Comparison of ENCODE assay signal across 17 cellular contexts in the genomic region with DNA sequence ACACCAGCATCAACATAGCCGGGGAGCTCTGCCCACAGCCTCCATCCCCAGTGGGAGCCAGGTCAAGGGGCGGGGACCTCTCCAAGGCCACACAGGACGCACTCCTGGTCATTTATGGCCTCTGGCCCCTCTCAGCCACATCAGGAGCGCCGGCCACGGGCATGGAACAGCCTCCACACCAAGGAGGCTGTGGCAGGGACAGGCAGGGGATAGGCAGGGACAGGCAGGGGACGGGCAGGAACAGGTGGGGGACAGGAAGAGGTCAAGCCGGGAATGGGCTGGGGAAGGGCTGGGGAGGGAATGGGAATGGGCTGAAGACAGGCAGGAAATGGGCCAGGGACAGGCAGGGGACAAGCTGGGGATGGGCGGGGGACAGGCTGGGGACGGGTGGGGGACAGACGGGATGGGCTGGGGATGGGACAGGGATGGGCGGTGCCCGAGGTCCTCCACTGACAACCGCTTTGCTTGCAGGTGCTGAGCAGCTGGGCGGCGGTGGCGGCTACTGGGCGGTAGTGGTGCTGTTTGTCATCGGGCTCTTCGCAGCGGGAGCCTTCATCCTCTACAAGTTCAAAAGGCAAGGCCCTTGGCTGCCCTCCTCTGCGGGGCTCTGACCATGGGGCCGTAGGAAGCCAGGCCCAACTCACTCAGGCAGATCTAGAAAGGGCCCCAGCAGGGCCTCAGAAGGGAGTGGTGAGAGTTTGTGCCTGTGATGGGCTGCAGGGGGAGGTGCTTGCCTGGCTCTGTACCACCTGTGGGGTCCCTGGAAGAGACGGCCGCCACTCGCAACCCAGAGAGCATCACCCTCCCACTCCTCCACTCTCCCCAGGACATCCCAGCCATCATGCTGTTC.
A peak's percentile ranks its signal among the peaks of the same experiment; 100 is the strongest.
DNase-seq lines count a peak whose midpoint lies in the region; ATAC-seq and TF ChIP-seq lines count a peak whose summit lies in the region.
"Had no signal": no experiment of that assay in that cellular context is flagged by ENCODE, and none has a peak within 500 bp of the region (broad histone marks: within the 10 kb centered on the region; RNA-seq: fewer than 3 reads in every experiment).

No MANE protein-coding gene starts in this region.

- peak overlapping the region; percentile 9 for H4K8ac ChIP-seq in neuronal stem cell (ENCODE audit: low read depth, low read length)

- no peaks in the 10 kb centered on the region; the same call in 2 of the 3 replicates for H3K4me1 Mint-ChIP-seq in GM23338
- H3K4me1 Mint-ChIP-seq: CD14-positive monocyte had no signal

- no peaks in the 10 kb centered on the region for H4K20me1 ChIP-seq in GM23338 (replicated peaks; ENCODE audit: insufficient read depth)
- no peaks in the 10 kb centered on the region for H4K20me1 ChIP-seq in PC-3 (ENCODE audit: low read length)

- H3K79me2 ChIP-seq in GM23338 (replicated peaks; ENCODE audit: insufficient read depth) (no peaks in the 10 kb centered on the region), PC-3 (ENCODE audit: low read length) (no peaks in the 10 kb centered on the region)

- peak; percentile 11 for DNase-seq in left ventricle myocardium inferior
- no peak for DNase-seq in right atrium auricular region (ENCODE audit: low spot score)
- DNase-seq in GM23338 (ENCODE audit: low spot score), result no peak
- peak; percentile 76 to 78 for DNase-seq in SJCRH30
- DNase-seq in neuronal stem cell (ENCODE audit: low spot score), result no peak
- no peak for DNase-seq in PC-3
- DNase-seq in NCI-H524 treated with DMSO at 0.1 percent for 48 hours (lab: John Stamatoyannopoulos, UW), result no peak
- DNase-seq in activated CD4-positive, alpha-beta T cell treated with anti-CD3 and anti-CD28 coated beads, Interleukin-2, amount 50 U/mL, for 4 hours, result no peak
- DNase-seq: ACHN; BE2C; Calu3; CD4-positive, alpha-beta memory T cell; DND-41; EL; H9 had no signal

- no peak overlapping the region for H3K4me3 ChIP-seq in left ventricle myocardium inferior
- no peak overlapping the region for H3K4me3 ChIP-seq in right atrium auricular region
- H3K4me3 ChIP-seq in GM23338, result no peak overlapping the region
- H3K4me3 ChIP-seq in SJCRH30, result no peak overlapping the region
- H3K4me3 ChIP-seq in neuronal stem cell (ENCODE audit: low read length in 2 of 2), result no peak overlapping the region
- no peak overlapping the region for H3K4me3 ChIP-seq in PC-3 (ENCODE audit: low read length)
- H3K4me3 ChIP-seq: GM12878 had no signal

- H3K27ac ChIP-seq in left ventricle myocardium inferior (replicated peaks) (no peak overlapping the region), right atrium auricular region (no peak overlapping the region), GM23338 (ENCODE audit: low read depth) (no peak overlapping the region), SJCRH30 (no peak overlapping the region), neuronal stem cell (replicated peaks; ENCODE audit: low read length) (no peak overlapping the region), PC-3 (ENCODE audit: low read length) (no peak overlapping the region)

- H2AFZ ChIP-seq in GM23338 (no peak overlapping the region), neuronal stem cell (ENCODE audit: low read length) (no peak overlapping the region), PC-3 (ENCODE audit: low read length) (no peak overlapping the region)

- CTCF ChIA-PET in PC-3 (lab: Charles Lee), result no interaction called here

- no peak overlapping the region for H3K27ac Mint-ChIP-seq in GM23338
- H3K27ac Mint-ChIP-seq: CD14-positive monocyte had no signal

- H3K4me1 ChIP-seq in left ventricle myocardium inferior, result no peaks in the 10 kb centered on the region
- H3K4me1 ChIP-seq in right atrium auricular region, result no peaks in the 10 kb centered on the region
- no peaks in the 10 kb centered on the region for H3K4me1 ChIP-seq in GM23338 (ENCODE audit: insufficient read depth)
- 0 out of 2 replicates have a peak, but pooled peaks cover 5% of the 10 kb centered on the region for H3K4me1 ChIP-seq in SJCRH30
- peaks cover 0 to 3% of the 10 kb centered on the region in 2 donors for H3K4me1 ChIP-seq in neuronal stem cell (ENCODE audit: control insufficient read depth in 2 of 2, insufficient read depth in 1 of 2, low read depth in 1 of 2, low read length in 2 of 2)
- no peaks in the 10 kb centered on the region for H3K4me1 ChIP-seq in PC-3 (ENCODE audit: insufficient read depth, low read length)
- H3K4me1 ChIP-seq: BE2C had no signal

- no peaks in the 10 kb centered on the region for H3K36me3 ChIP-seq in left ventricle myocardium inferior
- H3K36me3 ChIP-seq in right atrium auricular region, result no peaks in the 10 kb centered on the region
- no peaks in the 10 kb centered on the region for H3K36me3 ChIP-seq in GM23338 (ENCODE audit: insufficient read depth)
- H3K36me3 ChIP-seq in SJCRH30, result no peaks in the 10 kb centered on the region
- H3K36me3 ChIP-seq in neuronal stem cell (replicated peaks in 1 of 2; ENCODE audit: control insufficient read depth in 2 of 2, insufficient read depth in 2 of 2, low read length in 2 of 2), result no peaks in the 10 kb centered on the region
- H3K36me3 ChIP-seq in PC-3 (ENCODE audit: low read depth, low read length), result no peaks in the 10 kb centered on the region
- H3K36me3 ChIP-seq: BE2C had no signal

- no peaks in the 10 kb centered on the region; the same call in 2 of the 3 replicates for H3K36me3 Mint-ChIP-seq in GM23338 (ENCODE audit: low read depth)
- H3K36me3 Mint-ChIP-seq: CD14-positive monocyte; CD4-positive, alpha-beta memory T cell had no signal

- H2AK5ac ChIP-seq in neuronal stem cell (ENCODE audit: low read depth, low read length), result peak overlapping the region; percentile 72

- no CpG with 5 or more reads among the region's 26 CpGs for WGBS in neuronal stem cell (ENCODE audit: extremely low coverage in 2 of 2, insufficient read length in 2 of 2, insufficient replicate concordance in 1 of 2), 2 donors

- no peak overlapping the region for H2BK5ac ChIP-seq in neuronal stem cell (ENCODE audit: low read length)

- H3K14ac ChIP-seq in neuronal stem cell (ENCODE audit: low read length), result peak overlapping the region; percentile 31

- H3K9ac ChIP-seq in neuronal stem cell (ENCODE audit: low read depth, low read length, poor library complexity) (no peak overlapping the region), PC-3 (ENCODE audit: low read length) (no peak overlapping the region)

- peaks cover 2% of the 10 kb centered on the region for H3K27me3 Mint-ChIP-seq in GM23338 (ENCODE audit: insufficient read depth, low read depth, poor library complexity)
- H3K27me3 Mint-ChIP-seq: CD4-positive, alpha-beta memory T cell had no signal

- peak overlapping the region; percentile 89 for H2BK12ac ChIP-seq in neuronal stem cell (ENCODE audit: low read length)

- POLR2A ChIA-PET in PC-3 (lab: Charles Lee; ENCODE audit: unreplicated experiment), result no interaction called here

- peaks cover 8% of the 10 kb centered on the region for H3K27me3 ChIP-seq in left ventricle myocardium inferior (ENCODE audit: low read depth)
- no peaks in the 10 kb centered on the region for H3K27me3 ChIP-seq in right atrium auricular region
- H3K27me3 ChIP-seq in GM23338 (ENCODE audit: insufficient read depth), result no peaks in the 10 kb centered on the region
- no peaks in the 10 kb centered on the region for H3K27me3 ChIP-seq in SJCRH30
- H3K27me3 ChIP-seq in neuronal stem cell (ENCODE audit: control insufficient read depth in 3 of 3, insufficient read depth in 3 of 3, low read depth in 1 of 3, low read length in 3 of 3), result peaks cover 0 to 19% (median 0%) of the 10 kb centered on the region in 3 experiments
- no peaks in the 10 kb centered on the region for H3K27me3 ChIP-seq in PC-3 (ENCODE audit: low read length)
- H3K27me3 ChIP-seq: BE2C had no signal

- H2BK15ac ChIP-seq in neuronal stem cell (ENCODE audit: low read length), result no peak overlapping the region

- no peak overlapping the region for H3K4ac ChIP-seq in neuronal stem cell (ENCODE audit: low read length)

- H3K4me2 ChIP-seq in GM23338 (no peak overlapping the region), neuronal stem cell (ENCODE audit: insufficient read depth, low read length, poor library complexity, severe bottlenecking) (no peak overlapping the region), PC-3 (ENCODE audit: low read length) (no peak overlapping the region)

- intact Hi-C loops in left ventricle myocardium inferior (cut with micrococcal nuclease) (no loop called here), PC-3 (cut with micrococcal nuclease) (no loop called here)

- H3K18ac ChIP-seq in neuronal stem cell (ENCODE audit: low read length), result peak overlapping the region; percentile 60

- H4K91ac ChIP-seq in neuronal stem cell (ENCODE audit: low read depth, low read length, poor library complexity), result no peak overlapping the region

- H3K9me2 ChIP-seq in GM23338 (ENCODE audit: insufficient read depth), result no peaks in the 10 kb centered on the region
- H3K9me2 ChIP-seq in PC-3 (replicated peaks; ENCODE audit: low read length), result no peaks in the 10 kb centered on the region

- no peaks in the 10 kb centered on the region for H3K79me1 ChIP-seq in neuronal stem cell (ENCODE audit: low read depth, low read length)

- TF ChIP-seq CTCF in left ventricle myocardium inferior (IDR thresholded peaks at IDR 0.05; ENCODE audit: borderline replicate concordance), result no peak
- TF ChIP-seq CTCF in right atrium auricular region (IDR thresholded peaks at IDR 0.05), result no peak
- TF ChIP-seq CTCF in GM23338 (conservative IDR thresholded peaks at IDR 0.05; ENCODE audit: low read depth in 2 of 2), result no peak
- no peak for TF ChIP-seq CTCF in PC-3 (conservative IDR thresholded peaks at IDR 0.05; ENCODE audit: low read depth, low read length)

- H3F3A ChIP-seq in GM23338 (replicated peaks; ENCODE audit: low read depth), result no peaks in the 10 kb centered on the region
- no peaks in the 10 kb centered on the region for H3F3A ChIP-seq in PC-3 (ENCODE audit: low read length, unreplicated experiment)

- no peaks in the 10 kb centered on the region for H3K9me3 ChIP-seq in left ventricle myocardium inferior (replicated peaks)
- H3K9me3 ChIP-seq in right atrium auricular region, result no peaks in the 10 kb centered on the region
- H3K9me3 ChIP-seq in SJCRH30 (replicated peaks), result no peaks in the 10 kb centered on the region
- no peaks in the 10 kb centered on the region for H3K9me3 ChIP-seq in neuronal stem cell (replicated peaks in 1 of 2; ENCODE audit: control insufficient read depth in 2 of 2, insufficient read depth in 1 of 2, low read depth in 1 of 2, low read length in 2 of 2)
- H3K9me3 ChIP-seq in PC-3 (ENCODE audit: low read length), result no peaks in the 10 kb centered on the region
- H3K9me3 ChIP-seq: BE2C had no signal

- BruUV-seq in PC-3 (replicated peaks; lab: Mats Ljungman, UMichigan), result no TSS peak

- H3K9me3 Mint-ChIP-seq in GM23338, result no peaks in the 10 kb centered on the region
- H3K9me3 Mint-ChIP-seq: H9 had no signal

- peak; percentile 56 for ATAC-seq in GM23338
- ATAC-seq in PC-3, result no peak
- ATAC-seq: GM12878 had no signal

- H3K23ac ChIP-seq in neuronal stem cell (ENCODE audit: low read depth, low read length, poor library complexity), result peak overlapping the region; percentile 89

- H2BK120ac ChIP-seq in neuronal stem cell (ENCODE audit: low read depth, low read length), result no peak overlapping the region

- H3K4me3 Mint-ChIP-seq in GM23338, result no peak overlapping the region
- H3K4me3 Mint-ChIP-seq: CD14-positive monocyte; CD4-positive, alpha-beta memory T cell; H9 had no signal

TF ChIP-seq in GM23338, 12 proteins besides CTCF, POLR2A, EP300 and RAD21 (continues in another document):
- TF ChIP-seq NANOG (IDR thresholded peaks at IDR 0.05; ENCODE audit: borderline replicate concordance), result no peak
- TF ChIP-seq STAT1 (IDR thresholded peaks at IDR 0.05; ENCODE audit: unreplicated experiment), result no peak
- TF ChIP-seq CREB1 (CRISPR knock-in tag; IDR thresholded peaks at IDR 0.05; ENCODE audit: low read depth), result no peak

Comparison
In these comparisons a context has a peak if more than half of its experiments do, and no peak if none do; other contexts are left out.
1. DNase-seq: peak in left ventricle myocardium inferior (single experiment) and SJCRH30 (2 of 2); none in right atrium auricular region (single experiment), GM23338 (single experiment), neuronal stem cell (single experiment), PC-3 (single experiment), NCI-H524 treated with DMSO at 0.1 percent for 48 hours (single experiment) and activated CD4-positive, alpha-beta T cell treated with anti-CD3 and anti-CD28 coated beads, Interleukin-2, amount 50 U/mL, for 4 hours (0 of 2).